Comparison of ENCODE assay signal across 20 cellular contexts in the genomic region with DNA sequence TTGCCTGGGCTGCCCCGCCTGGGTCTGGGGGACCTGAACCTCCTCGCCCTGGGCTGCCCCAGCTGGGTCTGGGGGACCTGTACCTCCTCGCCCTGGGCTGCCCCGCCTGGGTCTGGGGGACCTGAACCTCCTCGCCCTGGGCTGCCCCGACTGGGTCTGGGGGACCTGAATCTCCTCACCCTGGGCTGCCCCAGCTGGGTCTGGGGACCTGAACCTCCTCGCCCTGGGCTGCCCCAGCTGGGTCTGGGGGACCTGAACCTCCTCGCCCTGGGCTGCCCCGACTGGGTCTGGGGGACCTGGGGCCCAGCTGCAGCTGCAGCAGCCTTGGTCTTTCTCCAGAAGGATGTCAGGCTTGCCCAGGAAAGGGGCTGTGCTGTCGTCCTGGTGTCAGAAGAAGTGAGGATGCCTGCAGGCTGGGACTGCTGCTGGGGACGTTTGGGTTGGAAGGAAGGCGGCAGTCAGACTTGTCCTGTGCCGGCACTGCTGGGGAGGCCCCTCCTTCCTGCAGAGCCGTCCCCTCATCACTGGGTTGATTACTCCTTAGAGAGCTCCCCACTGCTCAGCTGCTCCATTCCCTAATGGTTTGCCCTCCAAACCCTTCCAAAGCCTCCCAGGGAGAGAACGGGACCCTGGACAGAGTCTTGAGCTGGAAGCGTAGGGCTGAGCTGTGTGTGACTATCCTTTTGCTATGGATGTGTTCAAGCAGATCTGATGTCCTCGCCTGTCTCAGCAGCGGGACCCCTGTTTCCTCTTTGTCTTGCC.
"Had no signal": no experiment of that assay in that cellular context is flagged by ENCODE, and none has a peak within 500 bp of the region (broad histone marks: within the 10 kb centered on the region; RNA-seq: fewer than 3 reads in every experiment).

No MANE protein-coding gene starts in this region.

- H3K27ac Mint-ChIP-seq: activated CD4-positive, alpha-beta memory T cell treated with anti-CD3 and anti-CD28 coated beads, Interleukin-2, amount 10 ng/mL, durations not matched to agents 7 days and 5 days; immature natural killer cell had no signal

- H3K9ac ChIP-seq: SK-N-SH had no signal

- H3K4me2 ChIP-seq: SK-N-SH, smooth muscle cell had no signal

- H3K27me3 Mint-ChIP-seq: activated CD4-positive, alpha-beta memory T cell treated with anti-CD3 and anti-CD28 coated beads, Interleukin-2, amount 10 ng/mL, durations not matched to agents 7 days and 5 days; naive B cell had no signal

- H3K36me3 Mint-ChIP-seq: activated naive CD4-positive, alpha-beta T cell treated with anti-CD3 and anti-CD28 coated beads, Interleukin-2, amount 50 U/mL, for 72 hours; immature natural killer cell; naive B cell had no signal

- H3K9me3 ChIP-seq: prostate gland, right lobe of liver, SK-N-SH, stomach, testis had no signal

- H3K4me1 ChIP-seq: prostate gland, right lobe of liver, stomach, testis had no signal

- H3K4me3 Mint-ChIP-seq: activated CD4-positive, alpha-beta memory T cell treated with anti-CD3 and anti-CD28 coated beads, Interleukin-2, amount 10 ng/mL, durations not matched to agents 7 days and 5 days; activated T-cell treated with anti-CD3 and anti-CD28 coated beads, Interleukin-2, amount 50 U/mL, for 4 hours; immature natural killer cell; naive B cell had no signal

- H3K4me3 ChIP-seq: lung, prostate gland, right lobe of liver, smooth muscle cell, stomach, testis had no signal

- H3K27me3 ChIP-seq: right lobe of liver, stomach, testis had no signal

- H3K27ac ChIP-seq: prostate gland, right lobe of liver, stomach, testis, WERI-Rb-1 had no signal

- ATAC-seq: activated naive CD4-positive, alpha-beta T cell treated with anti-CD3 and anti-CD28 coated beads, Interleukin-2, amount 50 U/mL, for 72 hours; activated T-cell treated with anti-CD3 and anti-CD28 coated beads, Interleukin-2, amount 50 U/mL, for 4 hours; right lobe of liver had no signal

- DNase-seq: activated CD4-positive, alpha-beta memory T cell treated with anti-CD3 and anti-CD28 coated beads, Interleukin-2, amount 10 ng/mL, durations not matched to agents 7 days and 5 days; activated CD4-positive, alpha-beta T cell treated with anti-CD3 and anti-CD28 coated beads for 4 hours; activated gamma-delta T cell; activated T-cell treated with anti-CD3 and anti-CD28 coated beads, Interleukin-2, amount 50 U/mL, for 4 hours; cerebellar nuclear complex; effector CD8-positive, alpha-beta T cell; foreskin fibroblast; immature natural killer cell; naive B cell; SK-N-SH; stomach; T-helper 1 cell; T1000; testis; WERI-Rb-1 had no signal

- H3K9me3 Mint-ChIP-seq: activated CD4-positive, alpha-beta memory T cell treated with anti-CD3 and anti-CD28 coated beads, Interleukin-2, amount 10 ng/mL, durations not matched to agents 7 days and 5 days; activated naive CD4-positive, alpha-beta T cell treated with anti-CD3 and anti-CD28 coated beads, Interleukin-2, amount 50 U/mL, for 72 hours; activated T-cell treated with anti-CD3 and anti-CD28 coated beads, Interleukin-2, amount 50 U/mL, for 4 hours; immature natural killer cell; naive B cell had no signal

- H3K4me1 Mint-ChIP-seq: activated CD4-positive, alpha-beta memory T cell treated with anti-CD3 and anti-CD28 coated beads, Interleukin-2, amount 10 ng/mL, durations not matched to agents 7 days and 5 days; immature natural killer cell; naive B cell had no signal
